In the genomic region with DNA sequence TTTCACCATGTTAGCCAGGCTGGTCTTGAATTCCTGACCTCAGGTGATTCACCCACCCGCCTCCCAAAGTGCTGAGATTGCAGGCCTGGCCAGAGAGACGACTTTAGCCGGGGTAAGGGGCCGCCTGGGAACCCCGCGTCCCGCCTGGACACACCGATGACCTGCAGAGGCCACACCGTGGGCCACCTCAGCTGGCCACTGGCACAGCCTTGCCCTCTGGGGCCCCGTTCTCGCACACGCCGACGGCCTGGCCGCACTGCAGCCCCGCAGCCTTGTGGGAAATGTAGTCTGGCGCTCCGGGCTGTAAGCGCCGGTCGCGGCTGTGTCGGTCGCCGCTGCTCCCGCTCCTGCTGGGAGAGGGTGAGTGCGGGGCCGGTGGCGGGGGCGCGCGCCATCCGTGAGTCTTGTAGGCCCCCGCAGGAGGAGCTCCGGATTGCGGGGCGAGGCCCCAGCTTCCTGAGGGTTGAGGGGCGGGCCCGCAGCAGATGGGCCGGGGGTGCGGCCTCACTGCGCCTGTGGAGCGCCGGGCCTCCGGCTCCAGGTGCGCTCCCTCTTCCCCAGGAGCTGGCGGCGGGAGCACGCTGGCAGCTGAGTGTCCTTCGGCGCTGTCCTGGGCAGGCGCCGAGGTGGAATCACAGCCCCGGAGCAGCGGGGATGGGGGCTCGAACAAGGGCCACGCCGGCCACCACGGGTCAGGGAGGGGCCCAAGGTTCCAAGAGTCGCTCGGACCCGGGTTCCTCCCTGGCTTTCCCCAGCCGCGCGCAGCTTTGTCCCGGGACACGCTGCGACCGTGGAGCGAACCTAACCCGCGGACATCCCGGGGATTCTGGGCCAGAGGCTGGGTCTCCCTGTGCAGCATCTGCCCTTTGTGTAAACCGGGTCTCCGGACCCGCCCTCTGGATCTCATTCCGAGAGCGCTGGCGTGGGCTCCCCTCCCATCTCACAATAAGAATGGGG, we compare ENCODE assay signal across 8 cellular contexts. TPM values are rescaled to one million over a fixed set of nuclear protein-coding genes. Genes with fewer than 3 reads are reported as not detected.
DNase-seq lines count a peak whose midpoint lies in the region; ATAC-seq and TF ChIP-seq lines count a peak whose summit lies in the region.

A gene (plus strand): TSS at position 299 of the 957 bp plus-strand sequence. CDS start 35,401 bp downstream, outside the sequence.

- intact Hi-C loops in activated CD4-positive, alpha-beta T cell treated with anti-CD3 and anti-CD28 coated beads, Interleukin-2, amount 10 ng/mL, durations not matched to agents 24 days and 14 days (cut with micrococcal nuclease), result no loop called here
- intact Hi-C loops in lower leg skin (cut with DNase I; ENCODE audit: low total_unique reads), result no loop called here

- H4K20me1 ChIP-seq in DND-41 (ENCODE audit: insufficient read depth, low read length), result no peaks in the 10 kb centered on the region

- no peaks in the 10 kb centered on the region for H3K79me2 ChIP-seq in DND-41 (ENCODE audit: insufficient read depth, low read length)

- H3K36me3 ChIP-seq in DND-41 (ENCODE audit: insufficient read depth, low read length), result no peaks in the 10 kb centered on the region
- H3K36me3 ChIP-seq in ectodermal cell (ENCODE audit: control insufficient read depth, insufficient read depth, low read length), result no peaks in the 10 kb centered on the region

- H3K9me3 ChIP-seq in DND-41 (ENCODE audit: insufficient read depth, low read length, severe bottlenecking) (no peaks in the 10 kb centered on the region), ectodermal cell (ENCODE audit: control insufficient read depth, low read length) (no peaks in the 10 kb centered on the region)

- DNase-seq in DND-41 (peak; percentile 39), NB4 (ENCODE audit: low read depth) (peak; percentile 6), lower leg skin (ENCODE audit: low spot score in 2 of 2) (peak; percentile 16 to 87), NCI-H2196 (lab: John Stamatoyannopoulos, UW; ENCODE audit: unreplicated experiment) (no peak)
- DNase-seq in activated CD4-positive, alpha-beta T cell treated with anti-CD3 and anti-CD28 coated beads, Interleukin-2, amount 10 ng/mL, durations not matched to agents 24 days and 14 days, result peak; percentile 58
- peak; percentile 10 for DNase-seq in stimulated activated CD4-positive, alpha-beta T cell treated with anti-CD3 and anti-CD28 coated beads, Interleukin-4, amount 100 ng/mL, for 24 hours
- no peak for DNase-seq in NK-92 treated with Interleukin-12 subunit alpha and Interleukin-12 subunit beta, amount 100 ng/mL, for 24 hours (lab: John Stamatoyannopoulos, UW)

- WGBS in ectodermal cell, 2 experiments, result 1 to 2% methylated on average over 79 of the region's 79 CpGs
- WGBS in lower leg skin, 2 donors, result 2 to 3% methylated on average over 26 to 54 of the region's 79 CpGs

- TF ChIP-seq POLR2A in NB4 (IDR thresholded peaks at IDR 0.05; ENCODE audit: extremely low read depth, insufficient read length) (no peak), lower leg skin (IDR thresholded peaks at IDR 0.05) (no peak)

- H3K4me3 ChIP-seq in DND-41 (ENCODE audit: low read depth in 1 of 2, low read length in 2 of 2), result peak within 1 kb of the TSS; percentile 2 to 54; a peak in 2 of 4 replicates
- H3K4me3 ChIP-seq in NB4 (ENCODE audit: low read depth, low read length), result no peak within 1 kb of the TSS
- peak within 1 kb of the TSS; percentile 91 for H3K4me3 ChIP-seq in ectodermal cell (ENCODE audit: insufficient read depth, low read depth, low read length)
- peak within 1 kb of the TSS; percentile 51 for H3K4me3 ChIP-seq in lower leg skin (ENCODE audit: low read depth, poor library complexity, severe bottlenecking)

- peak; percentile 86 for ATAC-seq in DND-41 (ENCODE audit: insufficient read depth, low read depth)

- H3K27ac ChIP-seq in DND-41 (ENCODE audit: low read length) (no peak within 1 kb of the TSS), ectodermal cell (ENCODE audit: insufficient read depth, low read depth, low read length, poor library complexity, severe bottlenecking) (peak within 1 kb of the TSS; percentile 51)

- no peaks in the 10 kb centered on the region for H3K27me3 Mint-ChIP-seq in activated CD4-positive, alpha-beta T cell treated with anti-CD3 and anti-CD28 coated beads, Interleukin-2, amount 10 ng/mL, durations not matched to agents 24 days and 14 days

- no peak for TF ChIP-seq CTCF in DND-41 (IDR thresholded peaks at IDR 0.05; ENCODE audit: borderline replicate concordance, extremely low read depth, low read length, poor library complexity, severe bottlenecking)
- TF ChIP-seq CTCF in NB4 (IDR thresholded peaks at IDR 0.05; ENCODE audit: low read depth, low read length), result no peak
- TF ChIP-seq CTCF in lower leg skin (IDR thresholded peaks at IDR 0.05), result no peak

- peak within 1 kb of the TSS; percentile 45 for H3K9ac ChIP-seq in DND-41 (ENCODE audit: low read depth, low read length)

- peaks cover 6% of the 10 kb centered on the region for H3K4me1 ChIP-seq in DND-41 (ENCODE audit: insufficient read depth, low read length)
- no peaks in the 10 kb centered on the region for H3K4me1 ChIP-seq in ectodermal cell (ENCODE audit: control insufficient read depth, insufficient read depth, low read length)

- peak within 1 kb of the TSS; percentile 64 for H3K4me3 Mint-ChIP-seq in activated CD4-positive, alpha-beta T cell treated with anti-CD3 and anti-CD28 coated beads, Interleukin-2, amount 10 ng/mL, durations not matched to agents 24 days and 14 days

- H3K27me3 ChIP-seq in DND-41 (ENCODE audit: insufficient read depth, low read length, poor library complexity) (no peaks in the 10 kb centered on the region), ectodermal cell (ENCODE audit: control insufficient read depth, insufficient read depth, low read length, poor library complexity, severe bottlenecking) (no peaks in the 10 kb centered on the region)

- H3K36me3 Mint-ChIP-seq in activated CD4-positive, alpha-beta T cell treated with anti-CD3 and anti-CD28 coated beads, Interleukin-2, amount 10 ng/mL, durations not matched to agents 24 days and 14 days (ENCODE audit: low read depth), result peaks cover 3% of the 10 kb centered on the region

- H3K4me1 Mint-ChIP-seq in activated CD4-positive, alpha-beta T cell treated with anti-CD3 and anti-CD28 coated beads, Interleukin-2, amount 10 ng/mL, durations not matched to agents 24 days and 14 days, result no peaks in the 10 kb centered on the region

- peak within 1 kb of the TSS; percentile 64 for H2AFZ ChIP-seq in DND-41 (ENCODE audit: low read depth, low read length)

- H3K27ac Mint-ChIP-seq in activated CD4-positive, alpha-beta T cell treated with anti-CD3 and anti-CD28 coated beads, Interleukin-2, amount 10 ng/mL, durations not matched to agents 24 days and 14 days, result no peak within 1 kb of the TSS

- peak within 1 kb of the TSS; percentile 58 for H3K4me2 ChIP-seq in DND-41 (ENCODE audit: insufficient read depth, low read length)

- H3K9me3 Mint-ChIP-seq in activated CD4-positive, alpha-beta T cell treated with anti-CD3 and anti-CD28 coated beads, Interleukin-2, amount 10 ng/mL, durations not matched to agents 24 days and 14 days, result peaks cover 39% of the 10 kb centered on the region

RNA-seq across cellular contexts. Expression of the gene that starts here (rescaled TPM):
- 0.33 TPM in 1 of 2 replicates, not detected in the other for total RNA-seq in activated CD4-positive, alpha-beta T cell treated with anti-CD3 and anti-CD28 coated beads, Interleukin-2, amount 10 ng/mL, durations not matched to agents 24 days and 14 days
- 3.8 TPM for polyA plus RNA-seq in ectodermal cell (2013, experiment 1 of 4)
- polyA plus RNA-seq in ectodermal cell (2013, experiment 2 of 4), result 6.2 TPM
- polyA plus RNA-seq in ectodermal cell (2013, experiment 3 of 4), result 5.0 TPM
- 5.8 TPM for polyA plus RNA-seq in ectodermal cell (2013, experiment 4 of 4)
- total RNA-seq in lower leg skin, result 1 to 10 TPM in 3 of 4 donors, under 1 TPM in 1; 0.38 to 3.3 (median 1.9) TPM

Comparison
In these comparisons a context has a peak if more than half of its experiments do, and no peak if none do; other contexts are left out.
1. Peak in DNase-seq in activated CD4-positive, alpha-beta T cell treated with anti-CD3 and anti-CD28 coated beads, Interleukin-2, amount 10 ng/mL, durations not matched to agents 24 days and 14 days; RNA of the gene not detected or under 1 TPM.
2. DNase-seq: peak in DND-41 (single experiment), NB4 (single experiment), lower leg skin (2 of 2) and stimulated activated CD4-positive, alpha-beta T cell treated with anti-CD3 and anti-CD28 coated beads, Interleukin-4, amount 100 ng/mL, for 24 hours (single experiment); none in NK-92 treated with Interleukin-12 subunit alpha and Interleukin-12 subunit beta, amount 100 ng/mL, for 24 hours (single experiment) and NCI-H2196 (single experiment).